ENCODE assay signal across 14 cellular contexts in the genomic region with DNA sequence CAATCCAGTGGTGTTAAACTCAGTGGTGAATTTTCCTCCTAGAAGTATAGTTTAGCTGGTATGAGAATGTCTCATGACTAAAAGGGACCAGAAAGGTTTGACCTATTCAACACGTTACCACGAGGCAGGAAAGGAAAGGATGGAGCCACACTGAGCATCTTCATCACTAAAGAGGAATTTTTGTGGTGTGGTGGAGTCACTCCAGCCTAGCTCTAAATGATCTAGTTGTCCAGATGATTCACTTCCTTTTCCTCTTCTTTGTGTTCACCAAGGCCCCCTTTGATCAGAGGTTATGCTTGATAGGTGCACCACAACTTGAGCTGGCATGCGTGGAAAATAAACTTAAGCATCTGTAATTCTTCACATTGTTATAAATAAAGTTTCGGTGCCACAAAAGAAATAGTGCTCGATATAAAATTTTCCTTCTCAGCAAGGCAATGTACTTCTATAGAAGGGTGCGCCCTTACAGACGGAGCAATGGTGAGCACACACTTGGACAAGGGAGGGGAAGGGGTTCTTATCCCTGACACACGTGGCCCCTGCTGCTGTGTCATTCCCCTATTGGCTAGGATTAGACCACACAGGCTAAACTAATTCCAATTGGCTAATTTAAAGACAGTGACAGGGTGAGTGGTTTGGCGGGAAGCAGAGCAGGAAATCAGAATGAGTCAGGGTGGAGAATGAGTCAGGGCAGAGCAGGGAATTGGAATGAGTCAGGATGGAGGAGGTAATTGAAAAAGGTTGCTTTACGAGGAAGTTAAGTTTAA.
DNase-seq lines count a peak whose midpoint lies in the region; ATAC-seq lines count a peak whose summit lies in the region.
"Had no signal": no experiment of that assay in that cellular context is flagged by ENCODE, and none has a peak within 500 bp of the region (broad histone marks: within the 10 kb centered on the region; RNA-seq: fewer than 3 reads in every experiment).

No MANE protein-coding gene starts in this region.

- peak overlapping the region; percentile 78 to 84 for H3K27ac Mint-ChIP-seq in activated naive CD4-positive, alpha-beta T cell treated with anti-CD3 and anti-CD28 coated beads, Interleukin-2, amount 50 U/mL, for 72 hours
- H3K27ac Mint-ChIP-seq: activated naive CD8-positive, alpha-beta T cell had no signal

- peaks cover 13 to 31% of the 10 kb centered on the region in 2 donors for H3K9me3 Mint-ChIP-seq in activated naive CD4-positive, alpha-beta T cell treated with anti-CD3 and anti-CD28 coated beads, Interleukin-2, amount 50 U/mL, for 72 hours

- no peaks in the 10 kb centered on the region; the same call in 1 of the 2 replicates for H3K4me1 ChIP-seq in SJCRH30
- H3K4me1 ChIP-seq: right atrium auricular region, thyroid gland had no signal

- no peak overlapping the region for H3K4me3 ChIP-seq in SJCRH30
- H3K4me3 ChIP-seq: PC-9, right atrium auricular region, thyroid gland had no signal

- peaks cover 4% of the 10 kb centered on the region; the same call in 1 of the 2 replicates for H3K9me3 ChIP-seq in SJCRH30 (replicated peaks)
- H3K9me3 ChIP-seq: right atrium auricular region, thyroid gland had no signal

- no peaks in the 10 kb centered on the region for H3K36me3 ChIP-seq in SJCRH30
- H3K36me3 ChIP-seq: right atrium auricular region, thyroid gland had no signal

- ATAC-seq in activated naive CD4-positive, alpha-beta T cell treated with anti-CD3 and anti-CD28 coated beads, Interleukin-2, amount 50 U/mL, for 72 hours: peak; percentile 84 to 90
- ATAC-seq in esophagus mucosa: peak; percentile 89
- peak; percentile 75 for ATAC-seq in stimulated activated naive CD8-positive, alpha-beta T cell treated with anti-CD3 and anti-CD28 coated beads, Interleukin-15, Interleukin-2, amounts not matched to agents 100 U/mL and 50 U/mL, for 24 hours
- ATAC-seq in GM21360 (IDR thresholded peaks at IDR 0.05; ENCODE audit: unreplicated experiment): no peak
- ATAC-seq in GM19351 (IDR thresholded peaks at IDR 0.05; ENCODE audit: unreplicated experiment): no peak

- peak overlapping the region; percentile 51 for H3K27ac ChIP-seq in SJCRH30
- H3K27ac ChIP-seq: HL-60, PC-9, right atrium auricular region, thyroid gland had no signal

- H3K27me3 ChIP-seq in SJCRH30: no peaks in the 10 kb centered on the region
- H3K27me3 ChIP-seq: right atrium auricular region, thyroid gland had no signal

- H3K36me3 Mint-ChIP-seq in activated naive CD4-positive, alpha-beta T cell treated with anti-CD3 and anti-CD28 coated beads, Interleukin-2, amount 50 U/mL, for 72 hours: peaks cover 5 to 17% of the 10 kb centered on the region in 2 donors
- H3K36me3 Mint-ChIP-seq: activated naive CD8-positive, alpha-beta T cell had no signal

- peak in 1 of 2 donors; percentile 9 for DNase-seq in activated naive CD4-positive, alpha-beta T cell treated with anti-CD3 and anti-CD28 coated beads, Interleukin-2, amount 50 U/mL, for 72 hours (ENCODE audit: low spot score in 2 of 2)
- DNase-seq in activated naive CD4-positive, alpha-beta T cell treated with anti-CD3 and anti-CD28 coated beads, Interleukin-2, amount 50 U/mL, for 16 hours: no peak
- DNase-seq in SJCRH30: peak; percentile 54
- peak; percentile 4 for DNase-seq in stimulated activated naive CD8-positive, alpha-beta T cell treated with anti-CD3 and anti-CD28 coated beads, Interleukin-15, Interleukin-2, amounts not matched to agents 100 U/mL and 50 U/mL, for 24 hours
- no peak for DNase-seq in SIG-M5 treated with dmso at 0.1 percent for 504 hours (lab: John Stamatoyannopoulos, UW; ENCODE audit: unreplicated experiment)
- DNase-seq: COR-L47, PC-9, thyroid gland had no signal

Comparison
In these comparisons a context has a peak if more than half of its experiments do, and no peak if none do; other contexts are left out.
1. ATAC-seq: peak in activated naive CD4-positive, alpha-beta T cell treated with anti-CD3 and anti-CD28 coated beads, Interleukin-2, amount 50 U/mL, for 72 hours (2 of 2), esophagus mucosa (single experiment) and stimulated activated naive CD8-positive, alpha-beta T cell treated with anti-CD3 and anti-CD28 coated beads, Interleukin-15, Interleukin-2, amounts not matched to agents 100 U/mL and 50 U/mL, for 24 hours (single experiment); none in GM21360 (single experiment) and GM19351 (single experiment).
2. DNase-seq: peak in SJCRH30 (2 of 2) and stimulated activated naive CD8-positive, alpha-beta T cell treated with anti-CD3 and anti-CD28 coated beads, Interleukin-15, Interleukin-2, amounts not matched to agents 100 U/mL and 50 U/mL, for 24 hours (single experiment); none in activated naive CD4-positive, alpha-beta T cell treated with anti-CD3 and anti-CD28 coated beads, Interleukin-2, amount 50 U/mL, for 16 hours (single experiment) and SIG-M5 treated with dmso at 0.1 percent for 504 hours (single experiment).